In the genomic region with DNA sequence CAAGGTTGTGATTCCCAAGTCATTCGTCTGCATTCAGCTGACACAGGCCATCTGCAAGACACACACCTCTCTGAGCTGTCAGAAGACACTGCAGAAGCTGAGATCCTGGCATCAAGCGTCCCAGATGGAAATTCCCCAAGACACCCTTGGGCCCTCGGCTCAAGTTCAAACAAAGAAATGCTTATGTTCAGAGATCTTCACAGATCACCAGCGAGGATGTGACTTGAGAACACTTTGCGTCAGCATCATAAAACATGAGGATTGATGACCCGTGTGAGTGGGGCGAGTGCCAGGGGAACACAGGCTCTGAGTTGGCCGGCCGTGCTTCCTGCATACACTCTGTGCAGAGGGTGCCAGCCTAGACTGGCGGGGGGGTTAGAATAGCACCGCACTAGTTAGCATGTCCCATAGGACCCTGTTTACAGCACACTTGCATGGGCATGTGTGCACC, we compare ENCODE assay signal across 10 cellular contexts. TPM values are rescaled to one million over a fixed set of nuclear protein-coding genes. Genes with fewer than 3 reads are reported as not detected.
DNase-seq lines count a peak whose midpoint lies in the region; ATAC-seq and TF ChIP-seq lines count a peak whose summit lies in the region.
"Had no signal": no experiment of that assay in that cellular context is flagged by ENCODE, and none has a peak within 500 bp of the region (broad histone marks: within the 10 kb centered on the region; RNA-seq: fewer than 3 reads in every experiment).

No MANE protein-coding gene starts in this region.

- H3K4ac ChIP-seq in neuronal stem cell (ENCODE audit: low read length), result no peak overlapping the region

- no peaks in the 10 kb centered on the region for H3K27me3 ChIP-seq in BLaER1 treated with 17β-estradiol and CSF1 and Interleukin-3, amounts not matched to agents 10 nM and 100 nM
- H3K27me3 ChIP-seq in neuronal stem cell (ENCODE audit: control insufficient read depth in 3 of 3, insufficient read depth in 3 of 3, low read depth in 1 of 3, low read length in 3 of 3), result peaks cover 0 to 6% (median 0%) of the 10 kb centered on the region in 3 experiments

- no peak overlapping the region for H4K8ac ChIP-seq in neuronal stem cell (ENCODE audit: low read depth, low read length)

- H3K4me2 ChIP-seq in BLaER1 treated with 17β-estradiol and CSF1 and Interleukin-3, amounts not matched to agents 10 nM and 100 nM, result peak overlapping the region in 7 of 11 experiments; percentile 8 to 39 (median 35); a peak in 12 of 22 replicates
- H3K4me2 ChIP-seq in neuronal stem cell (ENCODE audit: insufficient read depth, low read length, poor library complexity, severe bottlenecking), result no peak overlapping the region

- no peak overlapping the region for H2AFZ ChIP-seq in neuronal stem cell (ENCODE audit: low read length)

- TF ChIP-seq CTCF in cardiac fibroblast (IDR thresholded peaks at IDR 0.05; ENCODE audit: low read depth, low read length), result no peak

- no peaks in the 10 kb centered on the region for H3K79me1 ChIP-seq in neuronal stem cell (ENCODE audit: low read depth, low read length)

- H3K4me1 ChIP-seq in BLaER1 treated with 17β-estradiol and CSF1 and Interleukin-3, amounts not matched to agents 10 nM and 100 nM, result peaks cover 0 to 12% (median 9%) of the 10 kb centered on the region in 10 experiments; a peak in 10 of 20 replicates
- H3K4me1 ChIP-seq in neuronal stem cell (ENCODE audit: control insufficient read depth in 2 of 2, insufficient read depth in 1 of 2, low read depth in 1 of 2, low read length in 2 of 2), result peaks cover 0 to 13% of the 10 kb centered on the region in 2 donors

- no peak overlapping the region for H3K18ac ChIP-seq in neuronal stem cell (ENCODE audit: low read length)

- ATAC-seq in GM21576 (IDR thresholded peaks at IDR 0.05; ENCODE audit: unreplicated experiment), result no peak
- ATAC-seq: stimulated activated memory B cell treated with anti-CD40 and anti-IgM and Interleukin-4, amounts not matched to agents 10 μg/mL and 1 μg/mL and 100 μg/mL, for 72 hours had no signal

- no peak overlapping the region for H2BK15ac ChIP-seq in neuronal stem cell (ENCODE audit: low read length)

- no peaks in the 10 kb centered on the region for H3K36me3 ChIP-seq in BLaER1 treated with 17β-estradiol and CSF1 and Interleukin-3, amounts not matched to agents 10 nM and 100 nM
- no peaks in the 10 kb centered on the region for H3K36me3 ChIP-seq in neuronal stem cell (replicated peaks in 1 of 2; ENCODE audit: control insufficient read depth in 2 of 2, insufficient read depth in 2 of 2, low read length in 2 of 2)

- H3K14ac ChIP-seq in neuronal stem cell (ENCODE audit: low read length), result no peak overlapping the region

- no peaks in the 10 kb centered on the region; a peak in 1 of 22 replicates for H4K20me1 ChIP-seq in BLaER1 treated with 17β-estradiol and CSF1 and Interleukin-3, amounts not matched to agents 10 nM and 100 nM

- no peak overlapping the region for H2BK12ac ChIP-seq in neuronal stem cell (ENCODE audit: low read length)

- no peak overlapping the region for H4K91ac ChIP-seq in neuronal stem cell (ENCODE audit: low read depth, low read length, poor library complexity)

- no peak overlapping the region for H3K23ac ChIP-seq in neuronal stem cell (ENCODE audit: low read depth, low read length, poor library complexity)

- no peak overlapping the region for H2BK120ac ChIP-seq in neuronal stem cell (ENCODE audit: low read depth, low read length)

- DNase-seq in LHCN-M2 (ENCODE audit: low read depth), result peak; percentile 78
- DNase-seq in cardiac fibroblast (ENCODE audit: low read depth in 2 of 2), result peak; percentile 51 to 79
- no peak for DNase-seq in neuronal stem cell (ENCODE audit: low spot score)
- no peak for DNase-seq in D341Med (ENCODE audit: low spot score)
- no peak for DNase-seq in UCSD-AML1 (lab: John Stamatoyannopoulos, UW; ENCODE audit: unreplicated experiment)
- no peak for DNase-seq in stimulated activated CD4-positive, alpha-beta T cell treated with anti-CD3 and anti-CD28 coated beads, Interleukin-1b, Interleukin-23, amount 100 ng/mL, for 48 hours
- DNase-seq: DMS153 had no signal

- H3K27ac ChIP-seq in BLaER1 treated with 17β-estradiol and CSF1 and Interleukin-3, amounts not matched to agents 10 nM and 100 nM, result no peak overlapping the region
- H3K27ac ChIP-seq in neuronal stem cell (replicated peaks; ENCODE audit: low read length), result no peak overlapping the region

- no peak overlapping the region for H3K9ac ChIP-seq in BLaER1 treated with 17β-estradiol and CSF1 and Interleukin-3, amounts not matched to agents 10 nM and 100 nM
- H3K9ac ChIP-seq in neuronal stem cell (ENCODE audit: low read depth, low read length, poor library complexity), result no peak overlapping the region

- peak overlapping the region; percentile 16 for H2AK5ac ChIP-seq in neuronal stem cell (ENCODE audit: low read depth, low read length)

- WGBS in neuronal stem cell (ENCODE audit: extremely low coverage in 2 of 2, insufficient read length in 2 of 2, insufficient replicate concordance in 1 of 2), 2 donors, result no CpG with 5 or more reads among the region's 11 CpGs

- H3K9me3 ChIP-seq in BLaER1 treated with 17β-estradiol and CSF1 and Interleukin-3, amounts not matched to agents 10 nM and 100 nM (replicated peaks in 1 of 11), result peaks cover 0 to 4% (median 0%) of the 10 kb centered on the region in 11 experiments; a peak in 1 of 22 replicates
- no peaks in the 10 kb centered on the region for H3K9me3 ChIP-seq in neuronal stem cell (replicated peaks in 1 of 2; ENCODE audit: control insufficient read depth in 2 of 2, insufficient read depth in 1 of 2, low read depth in 1 of 2, low read length in 2 of 2)

- no peak overlapping the region for H3K4me3 ChIP-seq in BLaER1 treated with 17β-estradiol and CSF1 and Interleukin-3, amounts not matched to agents 10 nM and 100 nM
- H3K4me3 ChIP-seq in cardiac fibroblast (replicated peaks in 1 of 2; ENCODE audit: low read depth in 2 of 2, low read length in 2 of 2) (no peak overlapping the region), neuronal stem cell (ENCODE audit: low read length in 2 of 2) (no peak overlapping the region)

- no peak overlapping the region for H2BK5ac ChIP-seq in neuronal stem cell (ENCODE audit: low read length)

RNA-seq across cellular contexts. Expression of gene KCNIP3, which starts 36.8 kb away (rescaled TPM):
- total RNA-seq in LHCN-M2 (2014; rRNA removed), result 0.19 and 0.29 TPM in 2 replicates
- polyA plus RNA-seq in LHCN-M2 (2012), result 0.55 TPM
- 2.7 TPM for polyA plus RNA-seq in neuronal stem cell (2013, experiment 1 of 2)
- polyA plus RNA-seq in neuronal stem cell (2013, experiment 2 of 2), result 2.7 TPM

RNA-seq across cellular contexts. Expression of gene PROM2, which starts 59.7 kb away (rescaled TPM):
- 0.06 TPM in 2 replicates for total RNA-seq in LHCN-M2 (2014; rRNA removed)
- 0.07 TPM for polyA plus RNA-seq in LHCN-M2 (2012)
- polyA plus RNA-seq in neuronal stem cell (2013, experiment 1 of 2), result 1.5 TPM
- polyA plus RNA-seq in neuronal stem cell (2013, experiment 2 of 2), result 0.83 TPM

Comparison
In these comparisons a context has a peak if more than half of its experiments do, and no peak if none do; other contexts are left out.
1. DNase-seq: peak in LHCN-M2 (single experiment) and cardiac fibroblast (2 of 2); none in neuronal stem cell (single experiment), D341Med (single experiment), UCSD-AML1 (single experiment) and stimulated activated CD4-positive, alpha-beta T cell treated with anti-CD3 and anti-CD28 coated beads, Interleukin-1b, Interleukin-23, amount 100 ng/mL, for 48 hours (single experiment).